In the genomic region with DNA sequence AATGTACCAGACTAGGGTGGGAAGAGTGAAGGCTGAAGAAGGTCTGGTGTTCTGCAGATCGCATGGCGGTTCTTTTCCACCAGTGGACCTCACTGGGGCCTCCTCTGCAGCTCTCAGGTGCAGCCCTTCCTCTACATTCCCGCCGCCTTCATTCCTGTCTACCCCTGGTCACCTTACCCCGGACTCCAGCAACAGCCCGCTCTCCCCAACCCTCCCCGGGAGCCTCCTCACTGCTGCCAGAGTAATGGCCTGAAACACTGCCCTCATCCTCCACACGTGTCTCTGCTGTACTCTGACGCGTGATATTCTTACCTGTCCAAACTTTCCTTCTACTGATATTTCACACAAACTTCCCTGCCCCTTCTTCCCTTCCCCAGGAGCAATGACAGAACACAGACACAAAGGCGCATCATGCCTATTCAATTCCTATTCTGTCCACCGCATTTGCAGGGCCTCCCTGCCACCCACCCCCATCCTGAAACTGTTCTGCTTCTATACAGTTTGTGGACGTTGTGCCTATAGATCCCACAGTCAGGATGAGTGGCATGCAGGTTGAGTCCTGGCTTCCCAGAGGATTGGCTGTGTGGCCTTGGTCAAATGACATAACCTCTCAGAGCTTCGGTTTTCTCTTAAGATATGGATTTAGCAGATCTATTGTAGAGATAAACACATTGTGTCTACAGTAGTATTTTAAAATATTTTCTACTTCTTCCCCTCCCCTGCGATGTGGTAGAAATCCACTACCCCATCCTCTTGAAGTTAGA, we compare ENCODE assay signal across 8 cellular contexts. TPM values are rescaled to one million over a fixed set of nuclear protein-coding genes. Genes with fewer than 3 reads are reported as not detected.
DNase-seq lines count a peak whose midpoint lies in the region; ATAC-seq and TF ChIP-seq lines count a peak whose summit lies in the region.

No MANE protein-coding gene starts in this region.

- peaks cover 7% of the 10 kb centered on the region for H3K27me3 ChIP-seq in ectodermal cell (ENCODE audit: control insufficient read depth, insufficient read depth, low read length, poor library complexity, severe bottlenecking)

- intact Hi-C loops in activated naive CD4-positive, alpha-beta T cell treated with anti-CD3 and anti-CD28 coated beads for 36 hours (cut with micrococcal nuclease): no loop called here
- intact Hi-C loops in activated CD4-positive, alpha-beta T cell treated with anti-CD3 and anti-CD28 coated beads for 36 hours (cut with DNase I, micrococcal nuclease): no loop called here

- DNase-seq in activated naive CD4-positive, alpha-beta T cell treated with anti-CD3 and anti-CD28 coated beads for 36 hours: no peak
- DNase-seq in activated naive CD4-positive, alpha-beta T cell treated with Interleukin-2 at 50 U/mL for 16 hours: no peak
- DNase-seq in mesothelial cell of epicardium (ENCODE audit: low spot score in 2 of 2, unreplicated experiment in 2 of 2): no peak
- DNase-seq in activated CD4-positive, alpha-beta T cell treated with anti-CD3 and anti-CD28 coated beads, Interleukin-2, amount 50 U/mL, for 4 hours: no peak
- no peak for DNase-seq in activated CD4-positive, alpha-beta T cell treated with anti-CD3 and anti-CD28 coated beads for 36 hours
- DNase-seq in NCI-H128 (lab: John Stamatoyannopoulos, UW; ENCODE audit: unreplicated experiment): no peak

- POLR2A ChIA-PET in activated CD4-positive, alpha-beta T cell treated with anti-CD3 and anti-CD28 coated beads for 36 hours (lab: Charles Lee): no interaction called here

- H3K27ac ChIP-seq in ectodermal cell (ENCODE audit: insufficient read depth, low read depth, low read length, poor library complexity, severe bottlenecking): peak overlapping the region; percentile 21
- no peak overlapping the region for H3K27ac ChIP-seq in urinary bladder (ENCODE audit: low read depth)

- no peaks in the 10 kb centered on the region for H3K36me3 Mint-ChIP-seq in activated naive CD4-positive, alpha-beta T cell treated with anti-CD3 and anti-CD28 coated beads for 36 hours (ENCODE audit: low read depth)
- peaks cover 2% of the 10 kb centered on the region for H3K36me3 Mint-ChIP-seq in mesothelial cell of epicardium
- no peaks in the 10 kb centered on the region for H3K36me3 Mint-ChIP-seq in activated CD4-positive, alpha-beta T cell treated with anti-CD3 and anti-CD28 coated beads for 36 hours (ENCODE audit: low read depth)

- no peak for ATAC-seq in activated CD4-positive, alpha-beta T cell treated with anti-CD3 and anti-CD28 coated beads for 36 hours

- H3K9me3 Mint-ChIP-seq in activated naive CD4-positive, alpha-beta T cell treated with anti-CD3 and anti-CD28 coated beads for 36 hours: no peaks in the 10 kb centered on the region
- H3K9me3 Mint-ChIP-seq in mesothelial cell of epicardium: no peaks in the 10 kb centered on the region
- no peaks in the 10 kb centered on the region for H3K9me3 Mint-ChIP-seq in activated CD4-positive, alpha-beta T cell treated with anti-CD3 and anti-CD28 coated beads for 36 hours (ENCODE audit: low read depth)

- no peak overlapping the region for H3K27ac Mint-ChIP-seq in activated naive CD4-positive, alpha-beta T cell treated with anti-CD3 and anti-CD28 coated beads for 36 hours
- peak overlapping the region; percentile 93 for H3K27ac Mint-ChIP-seq in mesothelial cell of epicardium
- H3K27ac Mint-ChIP-seq in activated CD4-positive, alpha-beta T cell treated with anti-CD3 and anti-CD28 coated beads for 36 hours: no peak overlapping the region

- TF ChIP-seq CTCF in mesothelial cell of epicardium (IDR thresholded peaks at IDR 0.05; ENCODE audit: unreplicated experiment): no peak

- H3K4me3 Mint-ChIP-seq in activated naive CD4-positive, alpha-beta T cell treated with anti-CD3 and anti-CD28 coated beads for 36 hours: peak overlapping the region; percentile 0
- H3K4me3 Mint-ChIP-seq in mesothelial cell of epicardium: peak overlapping the region; percentile 71
- H3K4me3 Mint-ChIP-seq in activated CD4-positive, alpha-beta T cell treated with anti-CD3 and anti-CD28 coated beads for 36 hours: no peak overlapping the region

- H3K36me3 ChIP-seq in ectodermal cell (ENCODE audit: control insufficient read depth, insufficient read depth, low read length) (no peaks in the 10 kb centered on the region), urinary bladder (ENCODE audit: insufficient read depth) (no peaks in the 10 kb centered on the region)

- H3K4me1 ChIP-seq in ectodermal cell (ENCODE audit: control insufficient read depth, insufficient read depth, low read length): peaks cover 35% of the 10 kb centered on the region
- no peaks in the 10 kb centered on the region for H3K4me1 ChIP-seq in urinary bladder (ENCODE audit: insufficient read depth)

- WGBS in ectodermal cell, 2 experiments: 24 to 32% methylated on average over 14 to 15 of the region's 15 CpGs
- 66% methylated on average over 15 of the region's 15 CpGs for WGBS in urinary bladder

- H3K9me3 ChIP-seq in ectodermal cell (ENCODE audit: control insufficient read depth, low read length): no peaks in the 10 kb centered on the region

- H3K27me3 Mint-ChIP-seq in activated naive CD4-positive, alpha-beta T cell treated with anti-CD3 and anti-CD28 coated beads for 36 hours (ENCODE audit: low read depth): peaks cover 60% of the 10 kb centered on the region
- no peaks in the 10 kb centered on the region for H3K27me3 Mint-ChIP-seq in mesothelial cell of epicardium (ENCODE audit: low read depth)
- peaks cover 52% of the 10 kb centered on the region for H3K27me3 Mint-ChIP-seq in activated CD4-positive, alpha-beta T cell treated with anti-CD3 and anti-CD28 coated beads for 36 hours

- CTCF ChIA-PET in activated naive CD4-positive, alpha-beta T cell treated with anti-CD3 and anti-CD28 coated beads for 36 hours (lab: Charles Lee): no interaction called here
- CTCF ChIA-PET in activated CD4-positive, alpha-beta T cell treated with anti-CD3 and anti-CD28 coated beads for 36 hours (lab: Charles Lee): interaction anchor here (0.6 to 0.8 kb wide), 2 partner anchors 32 to 47 kb away, joined by 3 to 4 read pairs; no protein-coding TSS in a partner anchor

- H3K4me1 Mint-ChIP-seq in activated naive CD4-positive, alpha-beta T cell treated with anti-CD3 and anti-CD28 coated beads for 36 hours (ENCODE audit: low read depth): peaks cover 3% of the 10 kb centered on the region
- peaks cover 73% of the 10 kb centered on the region for H3K4me1 Mint-ChIP-seq in mesothelial cell of epicardium
- peaks cover 7% of the 10 kb centered on the region for H3K4me1 Mint-ChIP-seq in activated CD4-positive, alpha-beta T cell treated with anti-CD3 and anti-CD28 coated beads for 36 hours

- H3K4me3 ChIP-seq in ectodermal cell (ENCODE audit: insufficient read depth, low read depth, low read length): peak overlapping the region; percentile 92
- H3K4me3 ChIP-seq in urinary bladder (ENCODE audit: low read depth, low read length): peak overlapping the region; percentile 74

RNA-seq across cellular contexts. Expression of a gene that starts 1.7 kb away (rescaled TPM):
- total RNA-seq in activated naive CD4-positive, alpha-beta T cell treated with anti-CD3 and anti-CD28 coated beads for 36 hours: not detected
- 19.1 TPM for polyA plus RNA-seq in ectodermal cell (2013, experiment 1 of 4)
- 37.2 TPM for polyA plus RNA-seq in ectodermal cell (2013, experiment 2 of 4)
- polyA plus RNA-seq in ectodermal cell (2013, experiment 3 of 4): 16.4 TPM
- polyA plus RNA-seq in ectodermal cell (2013, experiment 4 of 4): 20.8 TPM
- total RNA-seq in mesothelial cell of epicardium (23.4 to 27.0 TPM (median 25.1 TPM) in 3 replicates), urinary bladder (18.7 TPM)
- 7.0 TPM for polyA plus RNA-seq in urinary bladder
- total RNA-seq in activated CD4-positive, alpha-beta T cell treated with anti-CD3 and anti-CD28 coated beads for 36 hours: not detected

Comparison
In these comparisons a context has a peak if more than half of its experiments do, and no peak if none do; other contexts are left out.
1. RNA of a gene that starts 1.7 kb away (total RNA-seq): 23.4 to 27.0 TPM in mesothelial cell of epicardium and 18.7 TPM in urinary bladder (single experiment); not detected in activated naive CD4-positive, alpha-beta T cell treated with anti-CD3 and anti-CD28 coated beads for 36 hours and not detected in activated CD4-positive, alpha-beta T cell treated with anti-CD3 and anti-CD28 coated beads for 36 hours; every median in the first group is over 10 times any median in the second.